In genomic region chr5:57298295-57298984, GRCh38 we compare ENCODE assay signal across 8 cellular contexts.
DNase-seq lines count a peak whose midpoint lies in the region; ATAC-seq and TF ChIP-seq lines count a peak whose summit lies in the region.

No MANE protein-coding gene starts in this region.

- H3K27ac ChIP-seq in CD4-positive, alpha-beta memory T cell (ENCODE audit: low read depth, low read length): no peak overlapping the region
- peak overlapping the region; percentile 89 for H3K27ac ChIP-seq in Panc1 (ENCODE audit: low read length)
- H3K27ac ChIP-seq in fibroblast of lung (ENCODE audit: insufficient read depth, low read length): no peak overlapping the region
- H3K27ac ChIP-seq in neural cell (ENCODE audit: low read length): no peak overlapping the region

- H3K4me1 Mint-ChIP-seq in CD4-positive, alpha-beta memory T cell: peaks cover 9 to 26% (median 18%) of the 10 kb centered on the region in 4 donors
- peaks cover 43% of the 10 kb centered on the region for H3K4me1 Mint-ChIP-seq in stimulated activated naive CD8-positive, alpha-beta T cell treated with anti-CD3 and anti-CD28 coated beads, Interleukin-15, amount 100 ng/mL, for 72 hours

- no peaks in the 10 kb centered on the region for H3F3A ChIP-seq in neural cell (ENCODE audit: insufficient read depth, low read length, poor library complexity, severe bottlenecking)

- POLR2A ChIA-PET in CD4-positive, alpha-beta memory T cell (lab: Charles Lee; ENCODE audit: partially characterized antibody): interaction anchor here (2.0 to 3.7 kb wide), 2 partner anchors 1161 to 1163 kb away, joined by 6 to 34 read pairs; no protein-coding TSS in a partner anchor
- POLR2A ChIA-PET in Panc1 (lab: Charles Lee): interaction anchor here (0.6 kb wide), 1 partner anchor 489 kb away, joined by 3 read pairs; no protein-coding TSS in a partner anchor

- TF ChIP-seq RAD21 in neural cell (conservative IDR thresholded peaks at IDR 0.05): peak; percentile 91

- H2AFZ ChIP-seq in fibroblast of lung (ENCODE audit: low read length) (no peak overlapping the region), neural cell (ENCODE audit: low read depth, low read length) (no peak overlapping the region)

- H3K27ac Mint-ChIP-seq in CD4-positive, alpha-beta memory T cell: peak overlapping the region; percentile 15 to 90 (median 74)
- no peak overlapping the region for H3K27ac Mint-ChIP-seq in stimulated activated naive CD8-positive, alpha-beta T cell treated with anti-CD3 and anti-CD28 coated beads, Interleukin-15, amount 100 ng/mL, for 72 hours

- peak overlapping the region; percentile 13 for H3K4me2 ChIP-seq in fibroblast of lung (ENCODE audit: extremely low read depth, insufficient read depth, low read length)
- H3K4me2 ChIP-seq in neural cell (ENCODE audit: low read length): no peak overlapping the region

- TF ChIP-seq CTCF in Panc1 (IDR thresholded peaks at IDR 0.05) (peak; percentile 86), fibroblast of lung (conservative IDR thresholded peaks at IDR 0.05 in 1 of 2, IDR thresholded peaks at IDR 0.05 in 1 of 2; ENCODE audit: low read depth in 1 of 2, low read length in 2 of 2) (peak; percentile 81 to 82), neural cell (IDR thresholded peaks at IDR 0.05; ENCODE audit: poor library complexity, severe bottlenecking) (peak; percentile 87)

- H3K27me3 ChIP-seq in CD4-positive, alpha-beta memory T cell (ENCODE audit: insufficient read depth, low read length): no peaks in the 10 kb centered on the region
- no peaks in the 10 kb centered on the region for H3K27me3 ChIP-seq in Panc1 (ENCODE audit: control insufficient read depth, insufficient read depth, low read length)
- no peaks in the 10 kb centered on the region for H3K27me3 ChIP-seq in fibroblast of lung (ENCODE audit: control insufficient read depth, insufficient read depth, low read length)
- no peaks in the 10 kb centered on the region for H3K27me3 ChIP-seq in neural cell (ENCODE audit: insufficient read depth, low read depth, low read length)

- in situ Hi-C loops in Panc1 (cut with HindIII; ENCODE audit: low pct_unique_long_range_greater_than_20kb, low sequenced_read_pairs): no loop called here

- no peaks in the 10 kb centered on the region for H3K36me3 Mint-ChIP-seq in CD4-positive, alpha-beta memory T cell

- H3K4me3 Mint-ChIP-seq in CD4-positive, alpha-beta memory T cell: peak overlapping the region; percentile 69 to 87 (median 80)
- H3K4me3 Mint-ChIP-seq in stimulated activated naive CD8-positive, alpha-beta T cell treated with anti-CD3 and anti-CD28 coated beads, Interleukin-15, amount 100 ng/mL, for 72 hours: peak overlapping the region; percentile 43 to 58

- H3K9ac ChIP-seq in fibroblast of lung (ENCODE audit: insufficient read depth, low read length): no peak overlapping the region
- H3K9ac ChIP-seq in neural cell (ENCODE audit: low read length): no peak overlapping the region

- CTCF ChIA-PET in CD4-positive, alpha-beta memory T cell (lab: Charles Lee; ENCODE audit: partially characterized antibody): interaction anchor here (0.6 to 4.6 kb wide), 32 partner anchors 9 to 1552 kb away, joined by 3 to 176 read pairs (median 4); partner anchors contain the start of gene PLK2
- CTCF ChIA-PET in Panc1 (lab: Charles Lee): interaction anchor here (0.6 to 1.3 kb wide), 6 partner anchors 61 to 592 kb away, joined by 3 to 6 read pairs (median 3); no protein-coding TSS in a partner anchor

- no TSS peak for BruUV-seq in Panc1 (replicated peaks; lab: Mats Ljungman, UMichigan)

- peak; percentile 78 to 86 (median 83) for DNase-seq in CD4-positive, alpha-beta memory T cell
- peak; percentile 74 for DNase-seq in Jurkat, Clone E6-1 (ENCODE audit: low read depth, low spot score)
- DNase-seq in Panc1 (ENCODE audit: low read depth, low spot score) (peak; percentile 77), fibroblast of lung (ENCODE audit: low read depth in 2 of 2) (peak; percentile 70 to 89)
- peak; percentile 84 to 86 for DNase-seq in activated T-cell treated with anti-CD3 and anti-CD28 coated beads, Interleukin-2, amount 50 U/mL, for 48 hours
- DNase-seq in stimulated activated naive CD8-positive, alpha-beta T cell treated with anti-CD3 and anti-CD28 coated beads, Interleukin-15, amount 100 ng/mL, for 72 hours: peak; percentile 75

- no peaks in the 10 kb centered on the region for H3K79me2 ChIP-seq in fibroblast of lung (ENCODE audit: control insufficient read depth, insufficient read depth, low read length)
- H3K79me2 ChIP-seq in neural cell (replicated peaks; ENCODE audit: insufficient read depth, low read length): no peaks in the 10 kb centered on the region

- peaks cover 6% of the 10 kb centered on the region for H3K4me1 ChIP-seq in CD4-positive, alpha-beta memory T cell (ENCODE audit: insufficient read depth, low read length)
- H3K4me1 ChIP-seq in Panc1 (ENCODE audit: control insufficient read depth, insufficient read depth, low read length): peaks cover 5% of the 10 kb centered on the region
- peaks cover 3% of the 10 kb centered on the region for H3K4me1 ChIP-seq in fibroblast of lung (ENCODE audit: control insufficient read depth, extremely low read depth, insufficient read depth, low read length)

- H3K9me2 ChIP-seq in neural cell (ENCODE audit: insufficient read depth, low read length): no peaks in the 10 kb centered on the region

- no peaks in the 10 kb centered on the region for H3K27me3 Mint-ChIP-seq in CD4-positive, alpha-beta memory T cell
- H3K27me3 Mint-ChIP-seq in stimulated activated naive CD8-positive, alpha-beta T cell treated with anti-CD3 and anti-CD28 coated beads, Interleukin-15, amount 100 ng/mL, for 72 hours: no peaks in the 10 kb centered on the region

- ATAC-seq in GM19468 (IDR thresholded peaks at IDR 0.05; ENCODE audit: extremely low read depth, unreplicated experiment) (peak; percentile 61), Panc1 (peak; percentile 93)
- ATAC-seq in stimulated activated naive CD8-positive, alpha-beta T cell treated with anti-CD3 and anti-CD28 coated beads, Interleukin-15, amount 100 ng/mL, for 72 hours: no peak

- no peaks in the 10 kb centered on the region for H3K36me3 ChIP-seq in CD4-positive, alpha-beta memory T cell (ENCODE audit: insufficient read depth, low read length)
- H3K36me3 ChIP-seq in Panc1 (ENCODE audit: control insufficient read depth, insufficient read depth, low read length) (no peaks in the 10 kb centered on the region), fibroblast of lung (ENCODE audit: control insufficient read depth, insufficient read depth, low read length) (no peaks in the 10 kb centered on the region), neural cell (ENCODE audit: insufficient read depth, low read length) (no peaks in the 10 kb centered on the region)

- no peaks in the 10 kb centered on the region for H3K9me3 ChIP-seq in CD4-positive, alpha-beta memory T cell (ENCODE audit: control insufficient read depth in 1 of 2, low read length in 2 of 2)
- H3K9me3 ChIP-seq in Panc1 (ENCODE audit: control insufficient read depth, insufficient read depth, low read depth, low read length) (no peaks in the 10 kb centered on the region), fibroblast of lung (ENCODE audit: control insufficient read depth, insufficient read depth, low read depth, low read length) (no peaks in the 10 kb centered on the region), neural cell (ENCODE audit: low read length) (no peaks in the 10 kb centered on the region)

- intact Hi-C loops in CD4-positive, alpha-beta memory T cell (cut with micrococcal nuclease): loop anchor here (1.0 to 5.0 kb wide), 2 partner anchors 201 to 396 kb away; no protein-coding TSS in a partner anchor
- intact Hi-C loops in Panc1 (cut with micrococcal nuclease; ENCODE audit: unreplicated experiment): loop anchor here (1.0 to 10.0 kb wide), 6 partner anchors 139 to 1163 kb away; no protein-coding TSS in a partner anchor

- H3K4me3 ChIP-seq in CD4-positive, alpha-beta memory T cell (ENCODE audit: low read length in 2 of 2): peak overlapping the region; percentile 12 to 14
- H3K4me3 ChIP-seq in Jurkat, Clone E6-1 (ENCODE audit: low read length): peak overlapping the region; percentile 15; the same call in 1 of the 2 replicates
- H3K4me3 ChIP-seq in Panc1 (ENCODE audit: low read depth in 2 of 2, low read length in 2 of 2) (no peak overlapping the region), fibroblast of lung (replicated peaks in 1 of 4; ENCODE audit: control extremely low read depth in 1 of 4, insufficient read depth in 1 of 4, low read depth in 3 of 4, low read length in 4 of 4) (no peak overlapping the region), neural cell (ENCODE audit: low read length) (no peak overlapping the region)

- H3K9me3 Mint-ChIP-seq in CD4-positive, alpha-beta memory T cell: no peaks in the 10 kb centered on the region
- H3K9me3 Mint-ChIP-seq in stimulated activated naive CD8-positive, alpha-beta T cell treated with anti-CD3 and anti-CD28 coated beads, Interleukin-15, amount 100 ng/mL, for 72 hours: no peaks in the 10 kb centered on the region

- TF ChIP-seq EP300 in neural cell (conservative IDR thresholded peaks at IDR 0.05; ENCODE audit: poor library complexity, severe bottlenecking): no peak

- H4K20me1 ChIP-seq in fibroblast of lung (ENCODE audit: control insufficient read depth, extremely low read depth, insufficient read depth, low read length): no peaks in the 10 kb centered on the region
- no peaks in the 10 kb centered on the region for H4K20me1 ChIP-seq in neural cell (ENCODE audit: insufficient read depth)

TF ChIP-seq in neural cell, 6 proteins besides CTCF, POLR2A, EP300 and RAD21 (continues in another document):
- TF ChIP-seq MXI1 (conservative IDR thresholded peaks at IDR 0.05; ENCODE audit: poor library complexity, severe bottlenecking): no peak

Comparison
In these comparisons a context has a peak if more than half of its experiments do, and no peak if none do; other contexts are left out.
1. H3K4me3 ChIP-seq: peak in CD4-positive, alpha-beta memory T cell (2 of 2) and Jurkat, Clone E6-1 (single experiment); none in Panc1 (0 of 2), fibroblast of lung (0 of 4) and neural cell (single experiment).
2. H3K27ac Mint-ChIP-seq: peak in CD4-positive, alpha-beta memory T cell (7 of 7); none in stimulated activated naive CD8-positive, alpha-beta T cell treated with anti-CD3 and anti-CD28 coated beads, Interleukin-15, amount 100 ng/mL, for 72 hours (0 of 2).
3. Peak in every context shown above with its lines, with median percentiles within 50 percentile points of each other: DNase-seq and CTCF ChIP-seq.